Comparison of ENCODE assay signal across 16 cellular contexts in genomic region chr12:24955853-24956252, GRCh38. TPM values are rescaled to one million over a fixed set of nuclear protein-coding genes. Genes with fewer than 3 reads are reported as not detected.
DNase-seq lines count a peak whose midpoint lies in the region; ATAC-seq, FAIRE-seq and TF ChIP-seq lines count a peak whose summit lies in the region.
"Had no signal": no experiment of that assay in that cellular context is flagged by ENCODE, and none has a peak within 500 bp of the region (broad histone marks: within the 10 kb centered on the region; RNA-seq: fewer than 3 reads in every experiment).

No MANE protein-coding gene starts in this region.

- no peaks in the 10 kb centered on the region for H3K9me3 Mint-ChIP-seq in stimulated activated naive CD8-positive, alpha-beta T cell treated with anti-CD3 and anti-CD28 coated beads, Interleukin-15, Interleukin-2, amounts not matched to agents 100 ng/mL and 50 ng/mL, for 24 hours
- peaks cover 0 to 3% of the 10 kb centered on the region in 2 donors for H3K9me3 Mint-ChIP-seq in stimulated activated naive CD8-positive, alpha-beta T cell treated with anti-CD3 and anti-CD28 coated beads, Interleukin-15, amount 100 ng/mL, for 72 hours

- H3K9ac ChIP-seq in K562 (ENCODE audit: insufficient read depth in 1 of 2, low read depth in 2 of 2, low read length in 2 of 2) = peak overlapping the region in 1 of 2 experiments; percentile 29; a peak in 1 of 4 replicates
- H3K9ac ChIP-seq: BLaER1 treated with 17β-estradiol and CSF1 and Interleukin-3, amounts not matched to agents 10 nM and 100 nM had no signal

- H3K27me3 ChIP-seq in WERI-Rb-1 (ENCODE audit: insufficient read depth, low read depth, severe bottlenecking) = peaks cover 55% of the 10 kb centered on the region
- no peaks in the 10 kb centered on the region for H3K27me3 ChIP-seq in K562 (ENCODE audit: control insufficient read depth in 2 of 2, insufficient read depth in 2 of 2, low read length in 2 of 2)
- H3K27me3 ChIP-seq in testis = no peaks in the 10 kb centered on the region
- H3K27me3 ChIP-seq: BLaER1 treated with 17β-estradiol and CSF1 and Interleukin-3, amounts not matched to agents 10 nM and 100 nM had no signal

- 18% methylated on average over 9 of the region's 18 CpGs for WGBS in K562 (ENCODE audit: insufficient coverage, low coverage, missing lambda C conversion rate)
- 71 to 80% methylated on average over 18 of the region's 18 CpGs for WGBS in testis, 2 donors

- H2AFZ ChIP-seq in K562 (ENCODE audit: low read depth, low read length) = peak overlapping the region; percentile 97

- no peak overlapping the region for H3K27ac ChIP-seq in WERI-Rb-1
- H3K27ac ChIP-seq in K562 (ENCODE audit: extremely low read depth, low read depth, low read length) = no peak overlapping the region; the same call in 2 of the 3 replicates
- H3K27ac ChIP-seq in testis = no peak overlapping the region
- H3K27ac ChIP-seq: BLaER1 treated with 17β-estradiol and CSF1 and Interleukin-3, amounts not matched to agents 10 nM and 100 nM had no signal

- H3K9me3 ChIP-seq in WERI-Rb-1 (ENCODE audit: severe bottlenecking) (no peaks in the 10 kb centered on the region), K562 (replicated peaks; ENCODE audit: control insufficient read depth, insufficient read depth, low read depth, low read length) (no peaks in the 10 kb centered on the region), testis (no peaks in the 10 kb centered on the region)
- H3K9me3 ChIP-seq: BLaER1 treated with 17β-estradiol and CSF1 and Interleukin-3, amounts not matched to agents 10 nM and 100 nM had no signal

- H3K4me1 Mint-ChIP-seq in stimulated activated naive CD8-positive, alpha-beta T cell treated with anti-CD3 and anti-CD28 coated beads, Interleukin-15, Interleukin-2, amounts not matched to agents 100 ng/mL and 50 ng/mL, for 24 hours (ENCODE audit: low read depth) = peaks cover 73% of the 10 kb centered on the region
- H3K4me1 Mint-ChIP-seq in stimulated activated naive CD8-positive, alpha-beta T cell treated with anti-CD3 and anti-CD28 coated beads, Interleukin-15, amount 100 ng/mL, for 72 hours = peaks cover 32% of the 10 kb centered on the region
- H3K4me1 Mint-ChIP-seq: CD4-positive, CD25-positive, alpha-beta regulatory T cell had no signal

- no peak for TF ChIP-seq CTCF in WERI-Rb-1 (IDR thresholded peaks at IDR 0.05; ENCODE audit: low read depth, low read length)
- no peak for TF ChIP-seq CTCF in K562 (IDR thresholded peaks at IDR 0.05 in 2 of 3, conservative IDR thresholded peaks at IDR 0.05 in 1 of 3; ENCODE audit: insufficient read depth in 2 of 3, low read depth in 1 of 3, low read length in 3 of 3)
- TF ChIP-seq CTCF in testis (IDR thresholded peaks at IDR 0.05) = no peak

- no peak for TF ChIP-seq RAD21 in K562 (CRISPR knock-in tag; conservative IDR thresholded peaks at IDR 0.05 in 1 of 2, IDR thresholded peaks at IDR 0.05 in 1 of 2)

- intact Hi-C loops in K562 (cut with micrococcal nuclease) (no loop called here), testis (cut with DNase I; ENCODE audit: low total_unique reads) (no loop called here)

- in situ Hi-C loops in K562 (cut with MboI) = no loop called here

- H3K36me3 ChIP-seq in WERI-Rb-1 (no peaks in the 10 kb centered on the region), K562 (ENCODE audit: control insufficient read depth, insufficient read depth, low read length) (no peaks in the 10 kb centered on the region), testis (ENCODE audit: low read depth, missing control alignments) (no peaks in the 10 kb centered on the region)
- H3K36me3 ChIP-seq: BLaER1 treated with 17β-estradiol and CSF1 and Interleukin-3, amounts not matched to agents 10 nM and 100 nM had no signal

- peaks cover 5% of the 10 kb centered on the region for H3K36me3 Mint-ChIP-seq in stimulated activated naive CD8-positive, alpha-beta T cell treated with anti-CD3 and anti-CD28 coated beads, Interleukin-15, Interleukin-2, amounts not matched to agents 100 ng/mL and 50 ng/mL, for 24 hours (ENCODE audit: low read depth)
- H3K36me3 Mint-ChIP-seq: CD4-positive, CD25-positive, alpha-beta regulatory T cell had no signal

- POLR2A ChIA-PET in K562 (lab: Yijun Ruan, JAX) = interaction anchor here (1.3 kb wide), 1 partner anchor 9 kb away, joined by 5 read pairs; no protein-coding TSS in a partner anchor

- H3K27me3 Mint-ChIP-seq in stimulated activated naive CD8-positive, alpha-beta T cell treated with anti-CD3 and anti-CD28 coated beads, Interleukin-15, Interleukin-2, amounts not matched to agents 100 ng/mL and 50 ng/mL, for 24 hours = peaks cover 32% of the 10 kb centered on the region
- H3K27me3 Mint-ChIP-seq in stimulated activated naive CD8-positive, alpha-beta T cell treated with anti-CD3 and anti-CD28 coated beads, Interleukin-15, amount 100 ng/mL, for 72 hours = peaks cover 15% of the 10 kb centered on the region

- H3K4me3 Mint-ChIP-seq in stimulated activated naive CD8-positive, alpha-beta T cell treated with anti-CD3 and anti-CD28 coated beads, Interleukin-15, Interleukin-2, amounts not matched to agents 100 ng/mL and 50 ng/mL, for 24 hours = no peak overlapping the region
- H3K4me3 Mint-ChIP-seq in stimulated activated naive CD8-positive, alpha-beta T cell treated with anti-CD3 and anti-CD28 coated beads, Interleukin-15, amount 100 ng/mL, for 72 hours = no peak overlapping the region
- H3K4me3 Mint-ChIP-seq: CD4-positive, CD25-positive, alpha-beta regulatory T cell had no signal

- BruUV-seq in K562 (replicated peaks; lab: Mats Ljungman, UMichigan) = no TSS peak

- DNase-seq in stimulated activated naive CD8-positive, alpha-beta T cell treated with anti-CD3 and anti-CD28 coated beads, Interleukin-15, amount 100 ng/mL, for 72 hours = no peak
- peak; percentile 68 for DNase-seq in WERI-Rb-1
- DNase-seq in K562 (ENCODE audit: extremely low read depth in 1 of 4, low spot score in 3 of 4) = peak in 2 of 4 experiments; percentile 58 to 82
- DNase-seq in testis = peak; percentile 40
- DNase-seq in urothelium cell line (ENCODE audit: low spot score) = no peak
- DNase-seq: ACHN; Calu3; CD4-positive, CD25-positive, alpha-beta regulatory T cell; DMS 273 treated with DMSO at 0.1 percent for 48 hours had no signal

- H4K20me1 ChIP-seq in K562 (replicated peaks; ENCODE audit: control insufficient read depth, insufficient read depth, low read length) = no peaks in the 10 kb centered on the region
- H4K20me1 ChIP-seq: BLaER1 treated with 17β-estradiol and CSF1 and Interleukin-3, amounts not matched to agents 10 nM and 100 nM had no signal

- FAIRE-seq in K562 (lab: Jason Lieb, UNC) = no peak
- FAIRE-seq in urothelium cell line (lab: Jason Lieb, UNC) = no peak
- FAIRE-seq: H54, HepG2, HTR-8/SVneo had no signal

- no peak for ATAC-seq in stimulated activated naive CD8-positive, alpha-beta T cell treated with anti-CD3 and anti-CD28 coated beads, Interleukin-15, amount 100 ng/mL, for 72 hours
- ATAC-seq in K562 (peak; percentile 77), HG03135 (IDR thresholded peaks at IDR 0.05; ENCODE audit: unreplicated experiment) (no peak), HG02970 (IDR thresholded peaks at IDR 0.05; ENCODE audit: low FRiP score, unreplicated experiment) (no peak)
- ATAC-seq: HepG2 had no signal

- H3K4me1 ChIP-seq in K562 (replicated peaks in 1 of 2; ENCODE audit: control insufficient read depth in 2 of 2, insufficient read depth in 2 of 2, low read length in 2 of 2) (peaks cover 15 to 24% of the 10 kb centered on the region in 2 experiments; a peak in 4 of 5 replicates), testis (no peaks in the 10 kb centered on the region)

- H3K4me3 ChIP-seq in WERI-Rb-1 (ENCODE audit: low read depth, low read length) (no peak overlapping the region), K562 (no peak overlapping the region), testis (peak overlapping the region in 1 of 2 donors; percentile 5)
- H3K4me3 ChIP-seq: BLaER1 treated with 17β-estradiol and CSF1 and Interleukin-3, amounts not matched to agents 10 nM and 100 nM had no signal

- no peaks in the 10 kb centered on the region for H3K9me1 ChIP-seq in K562 (ENCODE audit: control insufficient read depth, insufficient read depth, low read length)

- no peak for TF ChIP-seq EP300 in K562 (IDR thresholded peaks at IDR 0.05; ENCODE audit: low read length)

- no peaks in the 10 kb centered on the region for H3K79me2 ChIP-seq in K562 (ENCODE audit: control insufficient read depth, insufficient read depth, low read length)

- peak overlapping the region; percentile 53 for H3K4me2 ChIP-seq in K562 (ENCODE audit: insufficient read depth, low read length)

- peak overlapping the region; percentile 54 for H3K27ac Mint-ChIP-seq in stimulated activated naive CD8-positive, alpha-beta T cell treated with anti-CD3 and anti-CD28 coated beads, Interleukin-15, Interleukin-2, amounts not matched to agents 100 ng/mL and 50 ng/mL, for 24 hours
- H3K27ac Mint-ChIP-seq in stimulated activated naive CD8-positive, alpha-beta T cell treated with anti-CD3 and anti-CD28 coated beads, Interleukin-15, amount 100 ng/mL, for 72 hours = no peak overlapping the region
- H3K27ac Mint-ChIP-seq: CD4-positive, CD25-positive, alpha-beta regulatory T cell had no signal

- 0 out of 2 replicates have a peak, but pooled peaks have one; percentile 31 for TF ChIP-seq POLR2A in K562 (conservative IDR thresholded peaks at IDR 0.05)
- TF ChIP-seq POLR2A in testis (IDR thresholded peaks at IDR 0.05) = no peak

- CTCF ChIA-PET in K562 (lab: Yijun Ruan, JAX; ENCODE audit: low intra/inter-chr PET ratio) = no interaction called here

TF ChIP-seq in K562, 482 proteins besides CTCF, POLR2A, EP300 and RAD21 (continues in another document):
- TF ChIP-seq ZNF384 (IDR thresholded peaks at IDR 0.05; ENCODE audit: low read depth, low read length) = peak; percentile 71

RNA-seq across cellular contexts. Expression of gene BCAT1, which starts 7.0 kb away (rescaled TPM):
- total RNA-seq in K562 (2011; cell fraction: chromatin; rRNA removed; ENCODE audit: low replicate concordance) = 53.5 and 124 TPM in 2 replicates
- total RNA-seq in K562 (2011; cell fraction: nucleolus; rRNA removed) = 33.0 and 49.7 TPM in 2 replicates
- 127 and 193 TPM in 2 replicates for total RNA-seq in K562 (2011; cell fraction: nucleoplasm; rRNA removed)
- total RNA-seq in K562 (2014; rRNA removed) (79.4 and 81.9 TPM in 2 replicates), K562 (2014; rRNA removed; fragmentation: Illumina TruSeq; extraction: Trizol) (130 and 155 TPM in 2 replicates), K562 (2015; rRNA removed; fragmentation: Illumina TruSeq; extraction: Trizol) (64.9 and 68.6 TPM in 2 replicates), K562 (2021) (154 and 157 TPM in 2 replicates), testis (10 to 100 TPM; 34.7 to 44.2 TPM)
- polyA plus RNA-seq in K562 (2011; rRNA removed) (58.8 and 59.1 TPM in 2 replicates), K562 (2014; fragmentation: Illumina TruSeq; extraction: Trizol) (66.8 and 78.4 TPM in 2 replicates), K562 (2014; fragmentation: Nextera tagmentation; extraction: Ambion mirVana) (10 to 100 TPM; 38.5 to 45.4 TPM), K562 (2014; rRNA removed) (48.1 and 59.1 TPM in 2 replicates), testis (ENCODE audit: insufficient read depth, low read depth, low replicate concordance) (30.8 TPM)
- polyA plus RNA-seq in K562 (2011; cell fraction: cytosol; rRNA removed) = 28.1 and 58.5 TPM in 2 replicates
- 33.1 and 43.9 TPM in 2 replicates for polyA plus RNA-seq in K562 (2011; cell fraction: nucleus; rRNA removed)
- polyA plus RNA-seq in K562 (2012) = 53.7 and 101 TPM in 2 replicates
- 130 and 179 TPM in 2 replicates for polyA minus RNA-seq in K562 (2011; rRNA and poly(A)+ RNA removed)
- 82.9 and 107 TPM in 2 replicates for polyA minus RNA-seq in K562 (2011; cell fraction: cytosol; rRNA and poly(A)+ RNA removed)
- polyA minus RNA-seq in K562 (2011; cell fraction: nucleus; rRNA and poly(A)+ RNA removed) = 34.1 and 69.3 TPM in 2 replicates

Comparison
In these comparisons a context has a peak if more than half of its experiments do, and no peak if none do; other contexts are left out.
1. DNase-seq: peak in WERI-Rb-1 (single experiment) and testis (single experiment); none in stimulated activated naive CD8-positive, alpha-beta T cell treated with anti-CD3 and anti-CD28 coated beads, Interleukin-15, amount 100 ng/mL, for 72 hours (0 of 2) and urothelium cell line (single experiment).